Comparison of ENCODE assay signal across 33 cellular contexts in the genomic region with DNA sequence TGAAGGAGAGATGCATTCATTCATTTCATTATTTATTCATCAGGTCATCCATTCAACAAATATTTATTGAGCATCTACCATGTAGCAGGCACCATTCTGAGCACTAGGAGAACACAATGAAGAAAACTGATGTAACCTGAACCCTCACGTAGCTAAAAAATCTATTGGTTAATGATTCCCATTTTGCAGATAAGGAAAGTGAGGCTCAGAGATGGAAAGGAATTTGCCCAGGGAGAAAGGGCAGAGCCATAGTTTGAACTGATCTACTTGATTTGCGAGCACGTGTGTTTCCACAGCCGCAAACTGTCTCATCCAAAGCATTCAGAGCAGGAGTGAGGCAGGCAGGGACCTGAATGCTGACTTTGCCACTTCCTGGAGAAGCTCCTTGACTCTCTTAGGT. TPM values are rescaled to one million over a fixed set of nuclear protein-coding genes. Genes with fewer than 3 reads are reported as not detected.
"Had no signal": no experiment of that assay in that cellular context is flagged by ENCODE, and none has a peak within 500 bp of the region (broad histone marks: within the 10 kb centered on the region; RNA-seq: fewer than 3 reads in every experiment).

No MANE protein-coding gene starts in this region.

- FAIRE-seq: endometrium, islet of Langerhans, kidney had no signal

- H3K27ac ChIP-seq: colonic mucosa, epithelial cell of prostate, esophagus squamous epithelium, gastrocnemius medialis, heart right ventricle, left lung, lower lobe of right lung had no signal

- DNase-seq: colonic mucosa; cortex of kidney; effector CD8-positive, alpha-beta T cell; effector memory CD8-positive, alpha-beta T cell; endodermal cell; erythroblast; esophagus squamous epithelium; foreskin fibroblast; foreskin melanocyte; gastrocnemius medialis; glutamatergic neuron; head of caudate nucleus; heart right ventricle; hippocampal formation; kidney; kidney glomerular epithelial cell; left cardiac atrium; left lung; left ventricle myocardium superior; lower lobe of right lung; mesendoderm; midbrain had no signal

- H3K36me3 ChIP-seq: colonic mucosa, esophagus squamous epithelium, gastrocnemius medialis, heart right ventricle, left lung, lower lobe of right lung had no signal

- H3K4me3 ChIP-seq: colonic mucosa, esophagus squamous epithelium, gastrocnemius medialis, heart right ventricle, left lung, lower lobe of right lung had no signal

- H3K9me3 ChIP-seq: colonic mucosa, esophagus squamous epithelium, gastrocnemius medialis, lower lobe of right lung had no signal

- H3K4me1 ChIP-seq: colonic mucosa, gastrocnemius medialis, heart right ventricle, left lung, lower lobe of right lung had no signal

- H3K9me3 Mint-ChIP-seq: dendritic cell treated with granulocyte-macrophage colony-stimulating factor and Interleukin-4, amounts not matched to agents 40 ng/mL and 50 ng/mL, for 4 days; effector memory CD8-positive, alpha-beta T cell had no signal

- H3K27ac Mint-ChIP-seq: dendritic cell treated with granulocyte-macrophage colony-stimulating factor and Interleukin-4, amounts not matched to agents 40 ng/mL and 50 ng/mL, for 4 days; effector memory CD8-positive, alpha-beta T cell; endodermal cell; memory B cell had no signal

- H3K27me3 ChIP-seq: colonic mucosa had no signal

- H3K4me1 Mint-ChIP-seq: memory B cell had no signal

- ATAC-seq: effector memory CD8-positive, alpha-beta T cell; esophagus mucosa; gastrocnemius medialis; heart right ventricle; left cardiac atrium; left lung; left ventricle myocardium superior; lower lobe of right lung had no signal

- H3K4me3 Mint-ChIP-seq: dendritic cell treated with granulocyte-macrophage colony-stimulating factor and Interleukin-4, amounts not matched to agents 40 ng/mL and 50 ng/mL, for 4 days; effector memory CD8-positive, alpha-beta T cell; endodermal cell; memory B cell had no signal

- H3K36me3 Mint-ChIP-seq: memory B cell had no signal

RNA-seq across cellular contexts. Expression of gene KLK8, which starts 2.7 kb away (rescaled TPM):
- total RNA-seq: chondrocyte, colonic mucosa, dermis microvascular lymphatic vessel endothelial cell, gastrocnemius medialis, glomerular endothelial cell, heart right ventricle, left lung, left ventricle myocardium superior, lower lobe of right lung, lung microvascular endothelial cell, mononuclear cell had no signal
- polyA plus RNA-seq: heart right ventricle had no signal

RNA-seq across cellular contexts. Expression of gene KLK7, which starts 15.0 kb away (rescaled TPM):
- total RNA-seq: chondrocyte, colonic mucosa, dermis microvascular lymphatic vessel endothelial cell, endodermal cell, gastrocnemius medialis, glomerular endothelial cell, heart right ventricle, left ventricle myocardium superior, lower lobe of right lung, lung microvascular endothelial cell, mononuclear cell had no signal

RNA-seq across cellular contexts. Expression of gene KLK10, which starts 20.8 kb away (rescaled TPM):
- total RNA-seq: chondrocyte, glomerular endothelial cell, lung microvascular endothelial cell, mononuclear cell had no signal

RNA-seq across cellular contexts. Expression of gene KLK11, which starts 27.7 kb away (rescaled TPM):
- total RNA-seq: chondrocyte, dermis microvascular lymphatic vessel endothelial cell, gastrocnemius medialis, glomerular endothelial cell, lung microvascular endothelial cell, mononuclear cell had no signal

RNA-seq across cellular contexts. Expression of gene KLK6, which starts 29.3 kb away (rescaled TPM):
- total RNA-seq: chondrocyte, colonic mucosa, dermis microvascular lymphatic vessel endothelial cell, gastrocnemius medialis, glomerular endothelial cell, heart right ventricle, left cardiac atrium, left lung, left ventricle myocardium superior, lower lobe of right lung, lung microvascular endothelial cell, mononuclear cell had no signal
- polyA plus RNA-seq: heart right ventricle had no signal
